8 cellular contexts compared by ENCODE assay signal in genomic region chr2:153152036-153152435, GRCh38.
"Had no signal": no experiment of that assay in that cellular context is flagged by ENCODE, and none has a peak within 500 bp of the region (broad histone marks: within the 10 kb centered on the region; RNA-seq: fewer than 3 reads in every experiment).

No MANE protein-coding gene starts in this region.

- H3K4me3 ChIP-seq: GM23248 had no signal

- H3K27ac ChIP-seq: GM23248, HL-60 had no signal

- ATAC-seq: HCT116 had no signal

- H3K9ac ChIP-seq: GM23248 had no signal

- DNase-seq: GM23248, GOT3, H9, HFFc6, KG1 had no signal

- FAIRE-seq: H54 had no signal

- H2AFZ ChIP-seq: GM23248 had no signal
